21 cellular contexts compared by ENCODE assay signal in the genomic region with DNA sequence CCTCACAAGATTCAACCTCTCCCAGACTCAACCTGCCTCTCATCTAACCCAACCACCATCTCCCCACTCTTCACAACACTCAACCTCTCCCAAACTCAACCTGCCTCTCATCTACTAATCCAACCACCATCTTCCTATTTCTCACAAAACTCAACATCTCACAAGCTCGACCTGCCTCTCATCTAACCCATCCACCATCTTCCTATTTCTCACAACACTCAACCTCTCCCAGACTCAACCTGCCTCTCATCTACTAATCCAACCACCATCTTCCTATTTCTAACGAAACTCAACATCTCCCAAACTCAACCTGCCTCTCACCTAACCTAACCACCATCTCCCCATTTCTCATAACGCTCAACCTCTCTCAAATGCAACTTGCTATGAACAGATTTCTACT. TPM values are rescaled to one million over a fixed set of nuclear protein-coding genes. Genes with fewer than 3 reads are reported as not detected.
DNase-seq lines count a peak whose midpoint lies in the region; ATAC-seq and TF ChIP-seq lines count a peak whose summit lies in the region.
"Had no signal": no experiment of that assay in that cellular context is flagged by ENCODE, and none has a peak within 500 bp of the region (broad histone marks: within the 10 kb centered on the region; RNA-seq: fewer than 3 reads in every experiment).

No MANE protein-coding gene starts in this region.

- ATAC-seq in right cardiac atrium = no peak
- ATAC-seq in Right ventricle myocardium superior (ENCODE audit: poor library complexity) = no peak
- ATAC-seq in GM21825 (IDR thresholded peaks at IDR 0.05; ENCODE audit: unreplicated experiment) = no peak

- intact Hi-C loops in right cardiac atrium (cut with DNase I) = no loop called here
- intact Hi-C loops in Right ventricle myocardium superior (cut with DNase I) = no loop called here

- H4K20me1 ChIP-seq in osteoblast (ENCODE audit: insufficient read depth, low read length) = peaks cover 30% of the 10 kb centered on the region

- peaks cover 38% of the 10 kb centered on the region for H3K36me3 ChIP-seq in osteoblast (ENCODE audit: insufficient read depth, low read length)
- H3K36me3 ChIP-seq: left lung, vagina had no signal

- H3K27ac ChIP-seq in right cardiac atrium (ENCODE audit: low read length) (peak overlapping the region; percentile 73), coronary artery (peak overlapping the region; percentile 60 to 83), osteoblast (ENCODE audit: low read depth, low read length) (peak overlapping the region; percentile 79)
- H3K27ac ChIP-seq: left lung, vagina had no signal

- TF ChIP-seq CTCF in coronary artery (IDR thresholded peaks at IDR 0.05) (no peak), osteoblast (IDR thresholded peaks at IDR 0.05; ENCODE audit: extremely low read depth, low read depth, low read length) (no peak), type B pancreatic cell (conservative IDR thresholded peaks at IDR 0.05) (no peak)

- H3K79me2 ChIP-seq in osteoblast (ENCODE audit: insufficient read depth, low read length) = peaks cover 96% of the 10 kb centered on the region

- H3K4me3 ChIP-seq in right cardiac atrium (ENCODE audit: low read length) = no peak overlapping the region
- peak overlapping the region; percentile 14 for H3K4me3 ChIP-seq in coronary artery
- H3K4me3 ChIP-seq in osteoblast (ENCODE audit: insufficient read depth, low read length) = peak overlapping the region; percentile 7
- H3K4me3 ChIP-seq: left lung, mucosa of descending colon, vagina had no signal

- no peak overlapping the region for H3K4me3 Mint-ChIP-seq in type B pancreatic cell
- H3K4me3 Mint-ChIP-seq: T-helper 1 cell treated with Interleukin-12 subunit alpha and Interleukin-12 subunit beta and Interleukin-4 antibody, amounts not matched to agents 30 μg/mL and 1 μg/mL, for 36 hours had no signal

- H3K9me3 Mint-ChIP-seq in type B pancreatic cell = peaks cover 20% of the 10 kb centered on the region

- 89% methylated on average over 3 of the region's 3 CpGs for WGBS in right cardiac atrium

- no peak overlapping the region for H3K4me2 ChIP-seq in osteoblast (ENCODE audit: insufficient read depth, low read length)

- no peak overlapping the region for H2AFZ ChIP-seq in osteoblast (ENCODE audit: low read length)

- H3K27ac Mint-ChIP-seq in type B pancreatic cell = peak overlapping the region; percentile 46
- H3K27ac Mint-ChIP-seq: T-helper 1 cell treated with Interleukin-12 subunit alpha and Interleukin-12 subunit beta and Interleukin-4 antibody, amounts not matched to agents 30 μg/mL and 1 μg/mL, for 36 hours had no signal

- H3K4me1 ChIP-seq in right cardiac atrium (ENCODE audit: control insufficient read depth, insufficient read depth, low read length) = peaks cover 6% of the 10 kb centered on the region
- peaks cover 10% of the 10 kb centered on the region for H3K4me1 ChIP-seq in osteoblast (ENCODE audit: insufficient read depth, low read length)
- H3K4me1 ChIP-seq: left lung, vagina had no signal

- H3K4me1 Mint-ChIP-seq in type B pancreatic cell (ENCODE audit: unreplicated experiment) = peaks cover 8% of the 10 kb centered on the region

- peaks cover 56% of the 10 kb centered on the region for H3K36me3 Mint-ChIP-seq in type B pancreatic cell

- H3K9me3 ChIP-seq in right cardiac atrium (ENCODE audit: control insufficient read depth, low read length) (no peaks in the 10 kb centered on the region), osteoblast (ENCODE audit: low read depth, low read length) (no peaks in the 10 kb centered on the region)
- H3K9me3 ChIP-seq: left lung, mucosa of descending colon, vagina had no signal

- H3K27me3 ChIP-seq in right cardiac atrium (ENCODE audit: control insufficient read depth, insufficient read depth) = no peaks in the 10 kb centered on the region
- H3K27me3 ChIP-seq in osteoblast (ENCODE audit: insufficient read depth, low read length) = no peaks in the 10 kb centered on the region
- H3K27me3 ChIP-seq: left lung, vagina had no signal

- DNase-seq in right cardiac atrium (no peak), Right ventricle myocardium superior (no peak), coronary artery (ENCODE audit: low spot score) (no peak), osteoblast (ENCODE audit: insufficient read length, low spot score, missing footprints) (no peak), type B pancreatic cell (ENCODE audit: extremely low spot score, unreplicated experiment) (no peak), amygdala (lab: John Stamatoyannopoulos, UW) (no peak)
- no peak for DNase-seq in stimulated activated naive CD4-positive, alpha-beta T cell (lab: John Stamatoyannopoulos, UW)
- DNase-seq: activated CD4-positive, alpha-beta T cell treated with anti-CD3 and anti-CD28 coated beads, Interleukin-2, amount 50 U/mL, for 4 hours; activated naive CD4-positive, alpha-beta T cell treated with Interleukin-2 at 50 U/mL for 16 hours; GOT3; NCI-H1436; NCI-H2171; NCI-H526 treated with DMSO at 0.1 percent for 48 hours; occipital lobe; stimulated activated CD4-positive, alpha-beta T cell treated with anti-CD3 and anti-CD28 coated beads, Interleukin-1b, Interleukin-23, amount 100 ng/mL, for 48 hours; stimulated activated naive CD4-positive, alpha-beta T cell treated with Interleukin-2 at 50 U/mL for 16 hours had no signal

- no peaks in the 10 kb centered on the region for H3K27me3 Mint-ChIP-seq in type B pancreatic cell

RNA-seq across cellular contexts. Expression of a gene that starts 29.8 kb away (rescaled TPM):
- total RNA-seq in right cardiac atrium = 10 to 100 TPM; 76.7 to 95.2 (median 82.9) TPM
- 29.7 TPM for polyA plus RNA-seq in right cardiac atrium
- 48.0 TPM for total RNA-seq in Right ventricle myocardium superior
- total RNA-seq in osteoblast = 474 and 522 TPM in 2 replicates
- total RNA-seq in type B pancreatic cell (ENCODE audit: low replicate concordance) = 188 and 197 TPM in 2 replicates
